ENCODE assay signal across 8 cellular contexts in the genomic region with DNA sequence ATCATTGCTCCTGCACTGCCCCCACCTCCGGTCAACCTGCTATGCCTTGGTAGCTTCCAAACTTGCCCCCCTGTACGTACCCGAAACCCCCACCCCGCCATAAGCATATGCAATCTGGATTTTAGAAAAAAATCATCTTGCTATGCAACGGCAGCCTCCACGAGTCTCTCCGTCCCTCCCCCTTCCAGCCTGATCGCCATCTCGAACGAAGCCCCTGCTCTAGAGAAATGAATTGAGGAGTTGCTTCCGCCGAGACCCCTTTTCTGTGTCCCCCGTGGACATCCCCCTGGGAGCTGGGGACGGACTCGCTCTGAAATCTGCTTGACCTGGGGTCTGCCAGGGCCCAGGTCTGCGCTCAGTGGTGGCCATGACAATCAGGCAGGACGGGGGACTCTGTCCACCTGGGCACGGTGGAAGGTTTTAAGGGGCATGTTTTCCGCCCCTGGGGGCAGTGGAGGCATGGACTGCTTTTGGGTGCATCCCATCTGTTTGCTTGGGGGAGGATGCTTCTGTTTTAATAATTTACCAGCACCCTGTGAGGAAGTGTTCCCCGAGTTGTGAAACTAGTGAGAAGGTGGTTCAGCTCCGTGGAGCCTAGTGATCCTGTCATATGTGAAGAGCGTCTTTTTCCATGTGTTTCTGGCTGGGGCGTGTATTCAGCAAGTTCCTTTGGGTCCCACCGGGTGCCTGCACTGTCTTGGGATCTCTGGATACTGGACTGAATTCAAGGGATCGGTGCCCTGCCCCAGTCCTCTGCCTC. TPM values are rescaled to one million over a fixed set of nuclear protein-coding genes. Genes with fewer than 3 reads are reported as not detected.
A peak's percentile ranks its signal among the peaks of the same experiment; 100 is the strongest.
DNase-seq lines count a peak whose midpoint lies in the region; ATAC-seq, FAIRE-seq and TF ChIP-seq lines count a peak whose summit lies in the region.

No MANE protein-coding gene starts in this region.

- no peak overlapping the region for H2AFZ ChIP-seq in neuronal stem cell (ENCODE audit: low read length)

- ATAC-seq in GM21390 (IDR thresholded peaks at IDR 0.05; ENCODE audit: unreplicated experiment) (no peak), HG03159 (IDR thresholded peaks at IDR 0.05; ENCODE audit: unreplicated experiment) (no peak)

- peak overlapping the region; percentile 89 for H3K18ac ChIP-seq in neuronal stem cell (ENCODE audit: low read length)

- no peaks in the 10 kb centered on the region for H3K9me3 Mint-ChIP-seq in endodermal cell

- TF ChIP-seq CTCF in endodermal cell (conservative IDR thresholded peaks at IDR 0.05), result no peak

- no peak overlapping the region for H4K8ac ChIP-seq in neuronal stem cell (ENCODE audit: low read depth, low read length)

- H3K36me3 ChIP-seq in SK-N-MC (ENCODE audit: insufficient read depth, low read length) (0 out of 2 replicates have a peak, but pooled peaks cover 2% of the 10 kb centered on the region), endodermal cell (ENCODE audit: control insufficient read depth, insufficient read depth, low read length) (peaks cover 2% of the 10 kb centered on the region), neuronal stem cell (replicated peaks in 1 of 2; ENCODE audit: control insufficient read depth in 2 of 2, insufficient read depth in 2 of 2, low read length in 2 of 2) (peaks cover 2% of the 10 kb centered on the region in 2 donors)

- no peaks in the 10 kb centered on the region for H3K27me3 Mint-ChIP-seq in endodermal cell (ENCODE audit: insufficient read depth)

- H3K9me3 ChIP-seq in SK-N-MC (ENCODE audit: low read depth, low read length) (no peaks in the 10 kb centered on the region), endodermal cell (ENCODE audit: control insufficient read depth, low read length) (no peaks in the 10 kb centered on the region), neuronal stem cell (replicated peaks in 1 of 2; ENCODE audit: control insufficient read depth in 2 of 2, insufficient read depth in 1 of 2, low read depth in 1 of 2, low read length in 2 of 2) (no peaks in the 10 kb centered on the region)

- peak; percentile 72 for FAIRE-seq in GM12891 (lab: Jason Lieb, UNC)

- H3K27me3 ChIP-seq in endodermal cell (ENCODE audit: control insufficient read depth, insufficient read depth, low read length, poor library complexity, severe bottlenecking) (no peaks in the 10 kb centered on the region), neuronal stem cell (ENCODE audit: control insufficient read depth in 3 of 3, insufficient read depth in 3 of 3, low read depth in 1 of 3, low read length in 3 of 3) (no peaks in the 10 kb centered on the region)

- H3K36me3 Mint-ChIP-seq in endodermal cell (ENCODE audit: low read depth), result peaks cover 5% of the 10 kb centered on the region

- no peak overlapping the region for H2BK120ac ChIP-seq in neuronal stem cell (ENCODE audit: low read depth, low read length)

- H3K14ac ChIP-seq in neuronal stem cell (ENCODE audit: low read length), result peak overlapping the region; percentile 44

- TF ChIP-seq POLR2A in GM12891 (IDR thresholded peaks at IDR 0.05; ENCODE audit: low read depth, low read length), result no peak

- in situ Hi-C loops in ACHN (cut with HindIII; ENCODE audit: low pct_ligation_motif_present, low pct_unique_long_range_greater_than_20kb, low sequenced_read_pairs), result no loop called here

- peak overlapping the region; percentile 83 for H3K4me2 ChIP-seq in neuronal stem cell (ENCODE audit: insufficient read depth, low read length, poor library complexity, severe bottlenecking)

- H3K4me1 ChIP-seq in endodermal cell (ENCODE audit: control insufficient read depth, insufficient read depth, low read length), result no peaks in the 10 kb centered on the region
- peaks cover 15 to 17% of the 10 kb centered on the region in 2 donors for H3K4me1 ChIP-seq in neuronal stem cell (ENCODE audit: control insufficient read depth in 2 of 2, insufficient read depth in 1 of 2, low read depth in 1 of 2, low read length in 2 of 2)

- H3K4me3 ChIP-seq in SK-N-MC, result peak overlapping the region; percentile 76
- H3K4me3 ChIP-seq in endodermal cell (ENCODE audit: low read length), result peak overlapping the region; percentile 86
- H3K4me3 ChIP-seq in neuronal stem cell (ENCODE audit: low read length in 2 of 2), result peak overlapping the region; percentile 64 to 93

- peak overlapping the region; percentile 6 for H3K23ac ChIP-seq in neuronal stem cell (ENCODE audit: low read depth, low read length, poor library complexity)

- H3K4ac ChIP-seq in neuronal stem cell (ENCODE audit: low read length), result no peak overlapping the region

- H3K79me1 ChIP-seq in neuronal stem cell (ENCODE audit: low read depth, low read length), result peaks cover 18% of the 10 kb centered on the region

- H3K27ac ChIP-seq in SK-N-MC (no peak overlapping the region), endodermal cell (ENCODE audit: low read depth, low read length) (no peak overlapping the region), neuronal stem cell (replicated peaks; ENCODE audit: low read length) (no peak overlapping the region)

- peak overlapping the region; percentile 63 for H2AK5ac ChIP-seq in neuronal stem cell (ENCODE audit: low read depth, low read length)

- peak overlapping the region; percentile 78 for H3K9ac ChIP-seq in SK-N-MC (ENCODE audit: insufficient read length)
- H3K9ac ChIP-seq in endodermal cell (ENCODE audit: extremely low read depth, low read length, poor library complexity, severe bottlenecking), result peak overlapping the region; percentile 68
- peak overlapping the region; percentile 78 for H3K9ac ChIP-seq in neuronal stem cell (ENCODE audit: low read depth, low read length, poor library complexity)

- DNase-seq in ACHN (peak; percentile 25), GM12891 (ENCODE audit: insufficient read length, low spot score) (no peak), SK-N-MC (ENCODE audit: low read depth, low spot score) (no peak), endodermal cell (peak; percentile 64), neuronal stem cell (ENCODE audit: low spot score) (peak; percentile 21), HuH-7.5 (ENCODE audit: low spot score) (no peak)

- no peak overlapping the region for H4K91ac ChIP-seq in neuronal stem cell (ENCODE audit: low read depth, low read length, poor library complexity)

- H3K4me1 Mint-ChIP-seq in endodermal cell, result peaks cover 25% of the 10 kb centered on the region

- peak overlapping the region; percentile 90 for H3K4me3 Mint-ChIP-seq in endodermal cell

- H2BK12ac ChIP-seq in neuronal stem cell (ENCODE audit: low read length), result no peak overlapping the region

- no peak overlapping the region for H2BK5ac ChIP-seq in neuronal stem cell (ENCODE audit: low read length)

- peak overlapping the region; percentile 84 for H3K27ac Mint-ChIP-seq in endodermal cell

- 4 to 11% methylated on average over 12 to 25 of the region's 25 CpGs for WGBS in endodermal cell (ENCODE audit: insufficient coverage in 1 of 2, insufficient read length in 1 of 2), 2 experiments
- no CpG with 5 or more reads among the region's 25 CpGs for WGBS in neuronal stem cell (ENCODE audit: extremely low coverage in 2 of 2, insufficient read length in 2 of 2, insufficient replicate concordance in 1 of 2), 2 donors

- H2BK15ac ChIP-seq in neuronal stem cell (ENCODE audit: low read length), result no peak overlapping the region

TF ChIP-seq in GM12891, 5 proteins besides CTCF, POLR2A, EP300 and RAD21:
- TF ChIP-seq SPI1 (IDR thresholded peaks at IDR 0.05; ENCODE audit: low read depth, low read length) (peak; percentile 89), POLR2AphosphoS5 (IDR thresholded peaks at IDR 0.05; ENCODE audit: low read depth, low read length) (no peak)

RNA-seq across cellular contexts. Expression of gene KDM4B, which starts 1.0 kb away (rescaled TPM):
- polyA plus RNA-seq in GM12891 (2012; ENCODE audit: low read depth, missing spikeins), result 30.6 TPM
- total RNA-seq in endodermal cell, result 10 to 100 TPM; 27.8 to 38.5 TPM
- 38.5 TPM for polyA plus RNA-seq in endodermal cell (2013, experiment 1 of 2)
- 33.4 TPM for polyA plus RNA-seq in endodermal cell (2013, experiment 2 of 2)
- 17.8 TPM for polyA plus RNA-seq in neuronal stem cell (2013, experiment 1 of 2)
- 18.4 TPM for polyA plus RNA-seq in neuronal stem cell (2013, experiment 2 of 2)

Comparison
In these comparisons a context has a peak if more than half of its experiments do, and no peak if none do; other contexts are left out.
1. DNase-seq: peak in ACHN (single experiment), endodermal cell (single experiment) and neuronal stem cell (single experiment); none in GM12891 (single experiment), SK-N-MC (single experiment) and HuH-7.5 (single experiment).
2. Peak in every context shown above with its lines, with median percentiles within 50 percentile points of each other: H3K4me3 ChIP-seq and H3K9ac ChIP-seq.